In genomic region chr3:117018622-117019021, GRCh38 we compare ENCODE assay signal across 12 cellular contexts.
DNase-seq lines count a peak whose midpoint lies in the region; ATAC-seq and TF ChIP-seq lines count a peak whose summit lies in the region.
"Had no signal": no experiment of that assay in that cellular context is flagged by ENCODE, and none has a peak within 500 bp of the region (broad histone marks: within the 10 kb centered on the region; RNA-seq: fewer than 3 reads in every experiment).

No MANE protein-coding gene starts in this region.

- ATAC-seq in SK-N-SH treated with all-trans-retinoic acid at 6 μM for 48 hours (no peak), HG03432 (IDR thresholded peaks at IDR 0.05; ENCODE audit: unreplicated experiment) (no peak)
- no peak for ATAC-seq in activated CD4-positive, CD25-positive, alpha-beta regulatory T cell treated with anti-CD3 and anti-CD28 coated beads, Interleukin-2, amount 50 U/mL, for 24 hours

- H3K4me1 Mint-ChIP-seq in type B pancreatic cell (ENCODE audit: unreplicated experiment) = peaks cover 10% of the 10 kb centered on the region

- H3K27me3 ChIP-seq in SK-N-SH (ENCODE audit: insufficient read depth) (no peaks in the 10 kb centered on the region), neuron (ENCODE audit: insufficient read depth, low read length) (no peaks in the 10 kb centered on the region), prostate gland (replicated peaks; ENCODE audit: insufficient read depth) (no peaks in the 10 kb centered on the region)

- WGBS in SK-N-SH (ENCODE audit: low lambda C conversion rate) = 75% methylated on average over 5 of the region's 5 CpGs
- WGBS in prostate gland = 37% methylated on average over 5 of the region's 5 CpGs

- H2AFZ ChIP-seq in SK-N-SH (ENCODE audit: low read depth) (no peak overlapping the region), neuron (ENCODE audit: low read depth, low read length) (peak overlapping the region; percentile 62)
- H2AFZ ChIP-seq: PC-9 had no signal

- H3K4me1 ChIP-seq in SK-N-SH (ENCODE audit: control insufficient read depth in 1 of 2, insufficient read depth in 2 of 2, low read depth in 1 of 2, low read length in 1 of 2) (peaks cover 0 to 27% of the 10 kb centered on the region in 2 experiments; a peak in 2 of 4 replicates), neuron (ENCODE audit: insufficient read depth, low read length) (peaks cover 11% of the 10 kb centered on the region), prostate gland (replicated peaks) (no peaks in the 10 kb centered on the region)

- H4K20me1 ChIP-seq in SK-N-SH (ENCODE audit: insufficient read depth) = no peaks in the 10 kb centered on the region

- H3K9ac ChIP-seq in SK-N-SH = no peak overlapping the region

- POLR2A ChIA-PET in SK-N-SH (lab: Yijun Ruan, JAX) = interaction anchor here (0.8 kb wide), 1 partner anchor 108 kb away, joined by 3 read pairs; no protein-coding TSS in a partner anchor

- no peaks in the 10 kb centered on the region for H3K36me3 Mint-ChIP-seq in type B pancreatic cell

- H3K9me3 ChIP-seq in SK-N-SH (no peaks in the 10 kb centered on the region), neuron (ENCODE audit: low read length) (no peaks in the 10 kb centered on the region), prostate gland (no peaks in the 10 kb centered on the region)

- H3K36me3 ChIP-seq in SK-N-SH (replicated peaks in 1 of 2; ENCODE audit: control insufficient read depth in 1 of 2, insufficient read depth in 2 of 2, low read length in 1 of 2) = no peaks in the 10 kb centered on the region
- no peaks in the 10 kb centered on the region for H3K36me3 ChIP-seq in neuron (ENCODE audit: insufficient read depth, low read length)
- no peaks in the 10 kb centered on the region for H3K36me3 ChIP-seq in prostate gland

- peak overlapping the region; percentile 53; the same call in 1 of the 2 replicates for H3K4me2 ChIP-seq in SK-N-SH
- H3K4me2 ChIP-seq: PC-9 had no signal

- H3K79me2 ChIP-seq in SK-N-SH (ENCODE audit: insufficient read depth) = no peaks in the 10 kb centered on the region

- H3K27ac Mint-ChIP-seq in type B pancreatic cell = peak overlapping the region; percentile 37

- no peaks in the 10 kb centered on the region for H3K9me3 Mint-ChIP-seq in type B pancreatic cell

- no peak overlapping the region; a peak in 1 of 4 replicates for H3K4me3 ChIP-seq in SK-N-SH (ENCODE audit: low read depth in 2 of 2, low read length in 1 of 2)
- H3K4me3 ChIP-seq in coronary artery = peak overlapping the region; percentile 47
- no peak overlapping the region for H3K4me3 ChIP-seq in neuron (ENCODE audit: low read length)
- H3K4me3 ChIP-seq in prostate gland = no peak overlapping the region
- H3K4me3 ChIP-seq: PC-9 had no signal

- TF ChIP-seq CTCF in SK-N-SH (IDR thresholded peaks at IDR 0.05) = no peak
- TF ChIP-seq CTCF in coronary artery (IDR thresholded peaks at IDR 0.05) = no peak
- TF ChIP-seq CTCF in type B pancreatic cell (conservative IDR thresholded peaks at IDR 0.05) = no peak
- TF ChIP-seq CTCF in prostate gland (IDR thresholded peaks at IDR 0.05) = no peak

- CTCF ChIA-PET in SK-N-SH (lab: Yijun Ruan, JAX) = interaction anchor here (0.7 to 2.8 kb wide), 35 partner anchors 9 to 1611 kb away, joined by 3 to 15 read pairs (median 4); no protein-coding TSS in a partner anchor

- H3K27ac ChIP-seq in SK-N-SH (ENCODE audit: low read depth in 2 of 2, low read length in 1 of 2) = peak overlapping the region in 1 of 2 experiments; percentile 86; a peak in 2 of 4 replicates
- H3K27ac ChIP-seq in coronary artery = no peak overlapping the region
- no peak overlapping the region for H3K27ac ChIP-seq in prostate gland
- H3K27ac ChIP-seq: C4-2B, PC-9 had no signal

- no peak for TF ChIP-seq POLR2A in prostate gland (IDR thresholded peaks at IDR 0.05)

- TF ChIP-seq EP300 in SK-N-SH (IDR thresholded peaks at IDR 0.05; ENCODE audit: borderline replicate concordance in 1 of 2, low read depth in 1 of 2, low read length in 1 of 2) = no peak

- no peak for TF ChIP-seq RAD21 in SK-N-SH (IDR thresholded peaks at IDR 0.05; ENCODE audit: low read length)

- DNase-seq in SK-N-SH = no peak
- no peak for DNase-seq in coronary artery (ENCODE audit: low spot score)
- DNase-seq in type B pancreatic cell (ENCODE audit: extremely low spot score, unreplicated experiment) = no peak
- DNase-seq in prostate gland (ENCODE audit: low spot score) = no peak
- DNase-seq: 8988T, NCI-H2081 treated with DMSO at 0.1 percent for 48 hours had no signal

- H3F3A ChIP-seq in SK-N-SH (replicated peaks; ENCODE audit: insufficient read depth) = no peaks in the 10 kb centered on the region

- H3K27me3 Mint-ChIP-seq in type B pancreatic cell = no peaks in the 10 kb centered on the region

- H3K9me2 ChIP-seq in SK-N-SH = no peaks in the 10 kb centered on the region

- intact Hi-C loops in prostate gland (cut with DNase I) = loop anchor here (5.0 to 10.0 kb wide), 2 partner anchors 244 to 339 kb away; no protein-coding TSS in a partner anchor

- H3K4me3 Mint-ChIP-seq in type B pancreatic cell = no peak overlapping the region

TF ChIP-seq in SK-N-SH, 30 proteins besides CTCF, POLR2A, EP300 and RAD21 (continues in another document):
- no peak for TF ChIP-seq RCOR1 (IDR thresholded peaks at IDR 0.05; ENCODE audit: low read length)
- TF ChIP-seq FOSL2 (IDR thresholded peaks at IDR 0.05; ENCODE audit: borderline replicate concordance, low read depth) = no peak
- no peak for TF ChIP-seq MXI1 (IDR thresholded peaks at IDR 0.05; ENCODE audit: low read depth, low read length)
- TF ChIP-seq IRF3 (IDR thresholded peaks at IDR 0.05; ENCODE audit: low read depth, low read length) = no peak
- no peak for TF ChIP-seq POLR2AphosphoS5 (IDR thresholded peaks at IDR 0.05; ENCODE audit: low read depth, low read length)
- no peak for TF ChIP-seq GABPA (IDR thresholded peaks at IDR 0.05; ENCODE audit: low read depth)
- TF ChIP-seq MEF2A (IDR thresholded peaks at IDR 0.05; ENCODE audit: borderline replicate concordance, low read depth) = no peak
- no peak for TF ChIP-seq TEAD4 (IDR thresholded peaks at IDR 0.05; ENCODE audit: borderline replicate concordance, insufficient read depth)
- no peak for TF ChIP-seq PBX3 (IDR thresholded peaks at IDR 0.05)
- no peak for TF ChIP-seq NRF1 (IDR thresholded peaks at IDR 0.05; ENCODE audit: low read depth, low read length)
- TF ChIP-seq RFX5 (IDR thresholded peaks at IDR 0.05; ENCODE audit: low read length) = no peak
- TF ChIP-seq NFIC (IDR thresholded peaks at IDR 0.05; ENCODE audit: borderline replicate concordance) = no peak

TF ChIP-seq in SK-N-SH treated with all-trans-retinoic acid at 6 μM for 48 hours, 23 proteins besides CTCF, POLR2A, EP300 and RAD21 (continues in another document):
- TF ChIP-seq ARNTL (CRISPR knock-in tag; IDR thresholded peaks at IDR 0.05; ENCODE audit: borderline replicate concordance, low read depth) (no peak), TCF4 (CRISPR knock-in tag; IDR thresholded peaks at IDR 0.05; ENCODE audit: borderline replicate concordance) (no peak), CSDC2 (CRISPR knock-in tag; IDR thresholded peaks at IDR 0.05) (no peak), ZFP3 (CRISPR knock-in tag; IDR thresholded peaks at IDR 0.05) (no peak), ZC3H10 (CRISPR knock-in tag; IDR thresholded peaks at IDR 0.05) (no peak), GLIS3 (CRISPR knock-in tag; IDR thresholded peaks at IDR 0.05) (no peak), ZFP30 (CRISPR knock-in tag; IDR thresholded peaks at IDR 0.05) (no peak), PATZ1 (CRISPR knock-in tag; IDR thresholded peaks at IDR 0.05; ENCODE audit: borderline replicate concordance) (no peak), TSHZ2 (CRISPR knock-in tag; IDR thresholded peaks at IDR 0.05) (no peak), ISL1 (CRISPR knock-in tag; IDR thresholded peaks at IDR 0.05) (no peak), RARB (CRISPR knock-in tag; IDR thresholded peaks at IDR 0.05) (no peak), ZNF8 (CRISPR knock-in tag; IDR thresholded peaks at IDR 0.05) (no peak)
